In the genomic region with DNA sequence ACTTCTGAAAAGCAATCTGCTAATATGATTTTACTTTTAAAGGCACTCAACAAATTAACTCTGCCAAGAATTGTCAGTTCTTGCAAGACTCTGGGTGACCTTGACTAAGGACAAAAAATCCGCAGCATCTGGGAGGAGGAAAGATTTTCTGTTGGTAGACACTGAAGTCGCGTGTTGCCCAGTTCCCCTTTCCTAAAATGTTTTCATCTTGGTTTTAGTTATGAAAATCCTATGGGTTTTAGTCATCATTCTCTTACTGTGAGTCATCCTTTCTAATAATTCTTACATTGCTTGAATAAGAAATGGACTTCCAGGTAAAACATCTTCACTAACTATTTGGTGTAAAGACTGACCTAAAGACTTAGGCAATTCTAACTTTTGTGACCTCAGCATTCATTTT, we compare ENCODE assay signal across 1 cellular context.
TF ChIP-seq lines count a peak whose summit lies in the region.

No MANE protein-coding gene starts in this region.

TF ChIP-seq in HepG2, 621 proteins besides CTCF, POLR2A, EP300 and RAD21:
- TF ChIP-seq ZBTB43 (CRISPR knock-in tag; conservative IDR thresholded peaks at IDR 0.05): no peak
- no peak for TF ChIP-seq RFX3 (CRISPR knock-in tag; IDR thresholded peaks at IDR 0.05)
- no peak for TF ChIP-seq YY1 (IDR thresholded peaks at IDR 0.05; ENCODE audit: insufficient read depth, insufficient replicate concordance, low read depth, low read length)
- TF ChIP-seq HCFC1 (IDR thresholded peaks at IDR 0.05; ENCODE audit: low read depth, low read length): no peak
- TF ChIP-seq SNRNP70 (IDR thresholded peaks at IDR 0.05; ENCODE audit: low read depth, low read length): no peak
- TF ChIP-seq, protein P1, sequence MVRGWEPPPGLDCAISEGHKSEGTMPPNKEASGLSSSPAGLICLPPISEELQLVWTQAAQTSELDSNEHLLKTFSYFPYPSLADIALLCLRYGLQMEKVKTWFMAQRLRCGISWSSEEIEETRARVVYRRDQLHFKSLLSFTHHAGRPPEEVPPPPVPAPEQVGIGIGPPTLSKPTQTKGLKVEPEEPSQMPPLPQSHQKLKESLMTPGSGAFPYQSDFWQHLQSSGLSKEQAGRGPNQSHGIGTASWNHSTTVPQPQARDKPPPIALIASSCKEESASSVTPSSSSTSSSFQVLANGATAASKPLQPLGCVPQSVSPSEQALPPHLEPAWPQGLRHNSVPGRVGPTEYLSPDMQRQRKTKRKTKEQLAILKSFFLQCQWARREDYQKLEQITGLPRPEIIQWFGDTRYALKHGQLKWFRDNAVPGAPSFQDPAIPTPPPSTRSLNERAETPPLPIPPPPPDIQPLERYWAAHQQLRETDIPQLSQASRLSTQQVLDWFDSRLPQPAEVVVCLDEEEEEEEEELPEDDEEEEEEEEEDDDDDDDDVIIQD (CRISPR knock-in tag; IDR thresholded peaks at IDR 0.05; ENCODE audit: low read depth): no peak
- TF ChIP-seq ZC3H13 (CRISPR knock-in tag; IDR thresholded peaks at IDR 0.05): no peak
- TF ChIP-seq, protein P2, sequence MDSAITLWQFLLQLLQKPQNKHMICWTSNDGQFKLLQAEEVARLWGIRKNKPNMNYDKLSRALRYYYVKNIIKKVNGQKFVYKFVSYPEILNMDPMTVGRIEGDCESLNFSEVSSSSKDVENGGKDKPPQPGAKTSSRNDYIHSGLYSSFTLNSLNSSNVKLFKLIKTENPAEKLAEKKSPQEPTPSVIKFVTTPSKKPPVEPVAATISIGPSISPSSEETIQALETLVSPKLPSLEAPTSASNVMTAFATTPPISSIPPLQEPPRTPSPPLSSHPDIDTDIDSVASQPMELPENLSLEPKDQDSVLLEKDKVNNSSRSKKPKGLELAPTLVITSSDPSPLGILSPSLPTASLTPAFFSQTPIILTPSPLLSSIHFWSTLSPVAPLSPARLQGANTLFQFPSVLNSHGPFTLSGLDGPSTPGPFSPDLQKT (CRISPR knock-in tag; IDR thresholded peaks at IDR 0.05; ENCODE audit: borderline replicate concordance): no peak
- TF ChIP-seq ZNF567 (CRISPR knock-in tag; IDR thresholded peaks at IDR 0.05; ENCODE audit: borderline replicate concordance): no peak
- TF ChIP-seq ZNF850 (CRISPR knock-in tag; conservative IDR thresholded peaks at IDR 0.05): no peak
